ENCODE assay signal across 8 cellular contexts in the genomic region with DNA sequence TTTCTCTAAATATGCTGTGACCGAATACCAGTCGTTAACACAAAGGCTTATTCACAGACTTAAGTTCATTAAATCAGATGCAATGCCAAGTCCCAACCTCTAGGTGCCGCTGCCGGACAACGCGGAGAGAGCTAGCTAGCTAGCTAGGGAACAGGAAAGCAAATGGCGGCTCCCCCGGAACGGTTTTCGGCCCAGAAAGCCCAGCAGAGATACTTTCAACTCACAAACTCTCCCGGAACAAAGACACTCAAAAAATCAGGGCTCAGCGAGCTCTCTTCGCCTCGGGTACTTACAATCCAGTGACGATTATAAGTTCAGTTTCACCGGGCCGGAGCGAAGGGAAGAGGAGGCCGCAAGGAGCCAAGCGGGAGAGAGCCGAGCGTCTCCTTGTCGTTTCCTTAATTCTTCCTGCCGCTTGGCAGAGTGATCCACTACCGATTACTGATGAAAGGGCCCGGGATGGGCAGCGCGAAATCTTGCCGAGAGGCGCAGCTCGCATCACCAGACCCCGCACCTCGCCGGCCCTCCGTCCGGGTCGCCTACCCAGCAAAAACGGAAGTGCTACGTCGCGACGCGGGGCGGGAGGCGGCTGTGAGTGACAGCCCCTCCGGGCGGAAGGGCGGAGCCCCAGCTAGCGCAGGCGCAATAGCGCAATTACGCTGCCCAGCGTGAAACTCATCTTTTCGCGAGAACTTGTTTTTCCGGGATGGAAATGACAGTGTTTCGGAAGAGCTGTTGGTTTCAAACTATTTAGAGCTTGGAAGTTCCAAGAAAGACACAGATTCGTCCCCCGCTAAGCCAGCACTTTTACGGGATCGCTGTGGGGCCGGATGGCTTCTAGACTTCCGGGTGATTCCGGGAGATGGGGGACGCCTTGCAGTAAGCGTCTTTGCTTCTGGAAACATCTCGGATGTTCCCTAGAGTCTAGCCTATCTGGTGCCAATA. TPM values are rescaled to one million over a fixed set of nuclear protein-coding genes. Genes with fewer than 3 reads are reported as not detected.
DNase-seq lines count a peak whose midpoint lies in the region; ATAC-seq and TF ChIP-seq lines count a peak whose summit lies in the region.

Gene TAF7, minus strand, starts transcription at position 560 of the 945 bp plus-strand sequence. CDS start 740 bp downstream, outside the sequence.

- H3K27ac ChIP-seq in WERI-Rb-1, result peak within 1 kb of the TSS; percentile 94
- peak within 1 kb of the TSS; percentile 82 for H3K27ac ChIP-seq in mammary epithelial cell (ENCODE audit: insufficient read depth, low read depth, low read length)
- H3K27ac ChIP-seq in smooth muscle cell (ENCODE audit: low read depth), result peak within 1 kb of the TSS; percentile 97

- H3K4me2 ChIP-seq in mammary epithelial cell (ENCODE audit: insufficient read depth, low read depth, low read length) (peak within 1 kb of the TSS; percentile 75), smooth muscle cell (peak within 1 kb of the TSS; percentile 87)

- in situ Hi-C loops in mammary epithelial cell (cut with MboI; ENCODE audit: low sequenced_read_pairs in 2 of 2), result loop anchor here in 1 of 2 donors (10.0 kb wide), 1 partner anchor 244 kb away; no protein-coding TSS in a partner anchor

- H3K27me3 ChIP-seq in WERI-Rb-1 (ENCODE audit: insufficient read depth, low read depth, severe bottlenecking) (no peaks in the 10 kb centered on the region), mammary epithelial cell (ENCODE audit: insufficient read depth, low read length) (no peaks in the 10 kb centered on the region), smooth muscle cell (ENCODE audit: low read depth) (no peaks in the 10 kb centered on the region)

- CTCF ChIA-PET in mammary epithelial cell (lab: Charles Lee; ENCODE audit: low non-redundant PET), result interaction anchor here (0.6 to 1.1 kb wide), 2 partner anchors 97 to 192 kb away, joined by 4 to 6 read pairs; no protein-coding TSS in a partner anchor

- H4K20me1 ChIP-seq in mammary epithelial cell (ENCODE audit: insufficient read depth, low read length) (no peaks in the 10 kb centered on the region), smooth muscle cell (ENCODE audit: low read depth) (no peaks in the 10 kb centered on the region)

- H3K79me2 ChIP-seq in mammary epithelial cell (ENCODE audit: insufficient read depth, low read length), result peaks cover 24% of the 10 kb centered on the region
- H3K79me2 ChIP-seq in smooth muscle cell (ENCODE audit: low read depth), result peaks cover 37% of the 10 kb centered on the region

- H3K9ac ChIP-seq in mammary epithelial cell (ENCODE audit: insufficient read depth, low read length) (peak within 1 kb of the TSS; percentile 73), smooth muscle cell (ENCODE audit: low read depth) (peak within 1 kb of the TSS; percentile 98)

- intact Hi-C loops in mammary epithelial cell (cut with micrococcal nuclease), result loop anchor here (5.0 kb wide), 1 partner anchor 228 kb away; the partner anchor contains the start of gene PCDHB2

- dilution Hi-C loops in mammary epithelial cell (cut with HindIII; ENCODE audit: low sequenced_read_pairs), result no loop called here

- H3F3A ChIP-seq in smooth muscle cell (ENCODE audit: low read depth), result peaks cover 13% of the 10 kb centered on the region

- H3K9me3 ChIP-seq in WERI-Rb-1 (ENCODE audit: severe bottlenecking) (peaks cover 29% of the 10 kb centered on the region), mammary epithelial cell (replicated peaks; ENCODE audit: insufficient read depth, low read length) (peaks cover 42% of the 10 kb centered on the region), smooth muscle cell (replicated peaks; ENCODE audit: low read depth) (peaks cover 41% of the 10 kb centered on the region)

- H3K4me1 ChIP-seq in mammary epithelial cell (ENCODE audit: insufficient read depth, low read length) (peaks cover 8% of the 10 kb centered on the region), smooth muscle cell (ENCODE audit: low read depth) (no peaks in the 10 kb centered on the region)

- DNase-seq in AG08396 (ENCODE audit: low spot score) (peak; percentile 97), NCI-H2227 (lab: John Stamatoyannopoulos, UW; ENCODE audit: unreplicated experiment) (peak; percentile 93), WERI-Rb-1 (peak; percentile 92), mammary epithelial cell (peak; percentile 87), iPS-NIHi7 (ENCODE audit: extremely low spot score) (peak; percentile 96), smooth muscle cell (lab: John Stamatoyannopoulos, UW; ENCODE audit: unreplicated experiment) (peak; percentile 60)

- peaks cover 39% of the 10 kb centered on the region for H3K36me3 ChIP-seq in WERI-Rb-1
- peaks cover 8% of the 10 kb centered on the region for H3K36me3 ChIP-seq in mammary epithelial cell (ENCODE audit: insufficient read depth, low read length)
- peaks cover 45% of the 10 kb centered on the region for H3K36me3 ChIP-seq in smooth muscle cell (ENCODE audit: low read depth)

- WGBS in mammary epithelial cell (ENCODE audit: low coverage, missing lambda C conversion rate), result 4% methylated on average over 44 of the region's 67 CpGs
- WGBS in smooth muscle cell (ENCODE audit: low lambda C conversion rate), result 1% methylated on average over 67 of the region's 67 CpGs

- H2AFZ ChIP-seq in mammary epithelial cell (ENCODE audit: low read depth, low read length), result peak within 1 kb of the TSS; percentile 97
- peak within 1 kb of the TSS; percentile 98 for H2AFZ ChIP-seq in smooth muscle cell (ENCODE audit: low read depth)

- BruUV-seq in mammary epithelial cell (replicated peaks; lab: Mats Ljungman, UMichigan), result TSS peak; percentile 70

- peak; percentile 81 for TF ChIP-seq CTCF in WERI-Rb-1 (IDR thresholded peaks at IDR 0.05; ENCODE audit: low read depth, low read length)
- TF ChIP-seq CTCF in mammary epithelial cell (conservative IDR thresholded peaks at IDR 0.05 in 1 of 2, IDR thresholded peaks at IDR 0.05 in 1 of 2; ENCODE audit: extremely low read depth in 1 of 2, insufficient read depth in 1 of 2, low read depth in 1 of 2, low read length in 2 of 2), result peak; percentile 87 to 91
- TF ChIP-seq CTCF in smooth muscle cell (IDR thresholded peaks at IDR 0.05; ENCODE audit: borderline replicate concordance, insufficient read depth, poor library complexity, severe bottlenecking), result peak; percentile 86

- peak within 1 kb of the TSS; percentile 100 for H3K4me3 ChIP-seq in WERI-Rb-1 (ENCODE audit: low read depth, low read length)
- peak within 1 kb of the TSS; percentile 65 to 91 (median 73) for H3K4me3 ChIP-seq in mammary epithelial cell (replicated peaks in 1 of 3; ENCODE audit: insufficient read depth in 1 of 3, low read depth in 2 of 3, low read length in 3 of 3)
- peak within 1 kb of the TSS; percentile 85 for H3K4me3 ChIP-seq in smooth muscle cell

- peak; percentile 83 for ATAC-seq in GM18873 (IDR thresholded peaks at IDR 0.05; ENCODE audit: low FRiP score, unreplicated experiment)
- ATAC-seq in HG03139 (IDR thresholded peaks at IDR 0.05; ENCODE audit: unreplicated experiment), result peak; percentile 94

RNA-seq across cellular contexts. Expression of gene TAF7, which starts in this region (rescaled TPM):
- total RNA-seq in mammary epithelial cell (10 to 100 TPM; 45.2 to 46.0 TPM), smooth muscle cell (83.0 and 94.5 TPM in 2 replicates)
- polyA plus RNA-seq in mammary epithelial cell (24.4 TPM), smooth muscle cell (85.9 and 105 TPM in 2 replicates)
- polyA minus RNA-seq in mammary epithelial cell, result 29.3 TPM

Comparison
In these comparisons a context has a peak if more than half of its experiments do, and no peak if none do; other contexts are left out.
1. Peak in every context shown above with its lines: DNase-seq, ATAC-seq, H3K4me3 ChIP-seq and H3K27ac ChIP-seq.